ENCODE assay signal across 14 cellular contexts in the genomic region with DNA sequence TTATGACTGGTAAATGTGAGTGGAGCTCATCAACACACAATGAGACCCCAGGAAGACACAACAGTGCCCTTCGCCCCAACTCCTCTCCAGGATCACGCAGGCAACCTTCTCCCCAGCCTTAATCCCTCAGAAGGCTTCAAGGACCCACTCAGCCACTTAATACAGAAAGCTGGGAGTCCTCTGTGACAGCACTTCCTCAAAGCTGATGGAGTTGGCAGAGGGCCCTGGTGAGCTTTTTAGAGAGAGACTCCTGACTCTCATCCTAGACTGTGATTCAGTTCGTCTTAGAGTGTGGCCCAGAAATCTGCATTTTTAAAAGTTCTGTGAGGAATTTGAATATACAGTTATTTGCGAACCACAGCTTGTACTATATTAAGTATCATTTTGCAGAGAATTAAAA.
A peak's percentile ranks its signal among the peaks of the same experiment; 100 is the strongest.
DNase-seq lines count a peak whose midpoint lies in the region; ATAC-seq, FAIRE-seq and TF ChIP-seq lines count a peak whose summit lies in the region.
"Had no signal": no experiment of that assay in that cellular context is flagged by ENCODE, and none has a peak within 500 bp of the region (broad histone marks: within the 10 kb centered on the region; RNA-seq: fewer than 3 reads in every experiment).

No MANE protein-coding gene starts in this region.

- no peaks in the 10 kb centered on the region for H3K27me3 Mint-ChIP-seq in nephron progenitor cell (ENCODE audit: low read depth, poor library complexity)
- H3K27me3 Mint-ChIP-seq in immature natural killer cell (ENCODE audit: low read depth in 3 of 3): no peaks in the 10 kb centered on the region
- H3K27me3 Mint-ChIP-seq in stimulated activated memory B cell treated with anti-CD40 and anti-IgM and Interleukin-4, amounts not matched to agents 10 μg/mL and 1 μg/mL and 100 μg/mL, for 72 hours: no peaks in the 10 kb centered on the region

- no peak overlapping the region for H3K27ac ChIP-seq in kidney (ENCODE audit: low read depth in 2 of 2, low read length in 2 of 2)
- H3K27ac ChIP-seq: neutrophil had no signal

- no peak for FAIRE-seq in kidney (lab: Jason Lieb, UNC)
- FAIRE-seq: GM18507 had no signal

- TF ChIP-seq CTCF in nephron progenitor cell (IDR thresholded peaks at IDR 0.05) (no peak), kidney (IDR thresholded peaks at IDR 0.05; ENCODE audit: borderline replicate concordance, extremely low read depth, insufficient read depth) (no peak)

- H3K27ac Mint-ChIP-seq in nephron progenitor cell (peak overlapping the region; percentile 76), immature natural killer cell (no peak overlapping the region)
- H3K27ac Mint-ChIP-seq in stimulated activated memory B cell treated with anti-CD40 and anti-IgM and Interleukin-4, amounts not matched to agents 10 μg/mL and 1 μg/mL and 100 μg/mL, for 72 hours: no peak overlapping the region
- H3K27ac Mint-ChIP-seq: activated naive CD4-positive, alpha-beta T cell treated with anti-CD3 and anti-CD28 coated beads, Interleukin-2, amount 50 U/mL, for 24 hours had no signal

- H3K36me3 Mint-ChIP-seq in nephron progenitor cell (ENCODE audit: low read depth) (peaks cover 4% of the 10 kb centered on the region), immature natural killer cell (no peaks in the 10 kb centered on the region)
- H3K36me3 Mint-ChIP-seq in stimulated activated memory B cell treated with anti-CD40 and anti-IgM and Interleukin-4, amounts not matched to agents 10 μg/mL and 1 μg/mL and 100 μg/mL, for 72 hours: peaks cover 5% of the 10 kb centered on the region
- H3K36me3 Mint-ChIP-seq: activated naive CD4-positive, alpha-beta T cell treated with anti-CD3 and anti-CD28 coated beads, Interleukin-2, amount 50 U/mL, for 24 hours had no signal

- peak; percentile 92 for DNase-seq in DMS79 (lab: John Stamatoyannopoulos, UW)
- peak; percentile 73 for DNase-seq in MG63
- DNase-seq in cerebellum (ENCODE audit: low spot score): peak; percentile 13
- no peak for DNase-seq in nephron progenitor cell
- no peak for DNase-seq in immature natural killer cell
- DNase-seq in kidney: no peak
- DNase-seq: Caco-2; stimulated activated CD4-positive, alpha-beta T cell treated with anti-CD3 and anti-CD28 coated beads, Interleukin-4, amount 100 ng/mL, for 24 hours had no signal

- H3K4me1 Mint-ChIP-seq in nephron progenitor cell (peaks cover 25% of the 10 kb centered on the region), immature natural killer cell (no peaks in the 10 kb centered on the region)
- H3K4me1 Mint-ChIP-seq in stimulated activated memory B cell treated with anti-CD40 and anti-IgM and Interleukin-4, amounts not matched to agents 10 μg/mL and 1 μg/mL and 100 μg/mL, for 72 hours: peaks cover 49% of the 10 kb centered on the region
- H3K4me1 Mint-ChIP-seq: activated naive CD4-positive, alpha-beta T cell treated with anti-CD3 and anti-CD28 coated beads, Interleukin-2, amount 50 U/mL, for 24 hours had no signal

- H3K9me3 ChIP-seq in MG63 (no peaks in the 10 kb centered on the region), kidney (ENCODE audit: control insufficient read depth in 1 of 2, low read length in 2 of 2) (no peaks in the 10 kb centered on the region)
- H3K9me3 ChIP-seq: Caco-2, neutrophil had no signal

- no peaks in the 10 kb centered on the region for H3K27me3 ChIP-seq in MG63
- H3K27me3 ChIP-seq: neutrophil had no signal

- no peak overlapping the region for H3K9ac ChIP-seq in kidney (ENCODE audit: low read length in 2 of 2)

- no peak overlapping the region for H3K4me3 ChIP-seq in MG63
- H3K4me3 ChIP-seq in kidney (ENCODE audit: low read length in 2 of 2): no peak overlapping the region

- H3K4me1 ChIP-seq in kidney (ENCODE audit: control insufficient read depth in 1 of 2, insufficient read depth in 1 of 2, low read depth in 1 of 2, low read length in 2 of 2): no peaks in the 10 kb centered on the region
- H3K4me1 ChIP-seq: Caco-2 had no signal

- intact Hi-C loops in kidney (cut with DNase I): no loop called here

- ATAC-seq in HG02571 (IDR thresholded peaks at IDR 0.05; ENCODE audit: unreplicated experiment): no peak
- ATAC-seq in stimulated activated memory B cell treated with anti-CD40 and anti-IgM and Interleukin-4, amounts not matched to agents 10 μg/mL and 1 μg/mL and 100 μg/mL, for 72 hours: no peak
- ATAC-seq: Panc1 had no signal

- H3K9me3 Mint-ChIP-seq in nephron progenitor cell (no peaks in the 10 kb centered on the region), immature natural killer cell (no peaks in the 10 kb centered on the region)
- no peaks in the 10 kb centered on the region for H3K9me3 Mint-ChIP-seq in stimulated activated memory B cell treated with anti-CD40 and anti-IgM and Interleukin-4, amounts not matched to agents 10 μg/mL and 1 μg/mL and 100 μg/mL, for 72 hours
- H3K9me3 Mint-ChIP-seq: activated naive CD4-positive, alpha-beta T cell treated with anti-CD3 and anti-CD28 coated beads, Interleukin-2, amount 50 U/mL, for 24 hours had no signal

- H3K36me3 ChIP-seq in MG63 (no peaks in the 10 kb centered on the region), kidney (ENCODE audit: control insufficient read depth in 1 of 2, insufficient read depth in 2 of 2, low read length in 2 of 2) (no peaks in the 10 kb centered on the region)
- H3K36me3 ChIP-seq: neutrophil had no signal

- no peak overlapping the region for H3K4me3 Mint-ChIP-seq in nephron progenitor cell
- H3K4me3 Mint-ChIP-seq in immature natural killer cell: no peak overlapping the region
- H3K4me3 Mint-ChIP-seq in stimulated activated memory B cell treated with anti-CD40 and anti-IgM and Interleukin-4, amounts not matched to agents 10 μg/mL and 1 μg/mL and 100 μg/mL, for 72 hours: no peak overlapping the region
- H3K4me3 Mint-ChIP-seq: activated naive CD4-positive, alpha-beta T cell treated with anti-CD3 and anti-CD28 coated beads, Interleukin-2, amount 50 U/mL, for 24 hours had no signal

Comparison
In these comparisons a context has a peak if more than half of its experiments do, and no peak if none do; other contexts are left out.
1. DNase-seq: peak in DMS79 (single experiment), MG63 (single experiment) and cerebellum (single experiment); none in nephron progenitor cell (single experiment), immature natural killer cell (0 of 3) and kidney (single experiment).